ENCODE assay signal across 2 cellular contexts in genomic region chr19:36579255-36579654, GRCh38.
TF ChIP-seq lines count a peak whose summit lies in the region.

No MANE protein-coding gene starts in this region.

TF ChIP-seq in liver, 16 proteins besides CTCF, POLR2A, EP300 and RAD21:
- TF ChIP-seq SP1 (IDR thresholded peaks at IDR 0.05) (no peak), GABPA (IDR thresholded peaks at IDR 0.05 in 1 of 2, conservative IDR thresholded peaks at IDR 0.05 in 1 of 2) (no peak), ZBTB33 (IDR thresholded peaks at IDR 0.05) (no peak), FOXA1 (IDR thresholded peaks at IDR 0.05) (no peak), YY1 (IDR thresholded peaks at IDR 0.05) (no peak), HNF4A (conservative IDR thresholded peaks at IDR 0.05) (no peak), EGR1 (IDR thresholded peaks at IDR 0.05; ENCODE audit: low read depth in 2 of 2) (no peak)
TF ChIP-seq in liver: peak in this region for 0.

TF ChIP-seq in HepG2, 621 proteins besides CTCF, POLR2A, EP300 and RAD21:
- TF ChIP-seq ZNF609 (CRISPR knock-in tag; IDR thresholded peaks at IDR 0.05; ENCODE audit: borderline replicate concordance) (no peak), ZNF33A (CRISPR knock-in tag; IDR thresholded peaks at IDR 0.05; ENCODE audit: borderline replicate concordance) (no peak), PHB2 (IDR thresholded peaks at IDR 0.05; ENCODE audit: partially characterized antibody) (no peak), WIZ (CRISPR knock-in tag; IDR thresholded peaks at IDR 0.05) (no peak), TCF12 (IDR thresholded peaks at IDR 0.05) (no peak), TCF12 (CRISPR knock-in tag; IDR thresholded peaks at IDR 0.05) (no peak), ZSCAN20 (CRISPR knock-in tag; IDR thresholded peaks at IDR 0.05; ENCODE audit: borderline replicate concordance) (no peak), ZBED4 (CRISPR knock-in tag; IDR thresholded peaks at IDR 0.05; ENCODE audit: borderline replicate concordance) (no peak), ZNF720 (CRISPR knock-in tag; IDR thresholded peaks at IDR 0.05) (no peak), TBX3 (IDR thresholded peaks at IDR 0.05; ENCODE audit: borderline replicate concordance) (no peak), SNRNP70 (IDR thresholded peaks at IDR 0.05; ENCODE audit: low read depth, low read length) (no peak), ZNF660 (CRISPR knock-in tag; IDR thresholded peaks at IDR 0.05; ENCODE audit: borderline replicate concordance, low read depth) (no peak), FUBP1 (CRISPR knock-in tag; IDR thresholded peaks at IDR 0.05; ENCODE audit: borderline replicate concordance) (no peak), ZFP62 (CRISPR knock-in tag; IDR thresholded peaks at IDR 0.05) (no peak), ZMAT3 (CRISPR knock-in tag; conservative IDR thresholded peaks at IDR 0.05) (no peak)
